14 cellular contexts compared by ENCODE assay signal in the genomic region with DNA sequence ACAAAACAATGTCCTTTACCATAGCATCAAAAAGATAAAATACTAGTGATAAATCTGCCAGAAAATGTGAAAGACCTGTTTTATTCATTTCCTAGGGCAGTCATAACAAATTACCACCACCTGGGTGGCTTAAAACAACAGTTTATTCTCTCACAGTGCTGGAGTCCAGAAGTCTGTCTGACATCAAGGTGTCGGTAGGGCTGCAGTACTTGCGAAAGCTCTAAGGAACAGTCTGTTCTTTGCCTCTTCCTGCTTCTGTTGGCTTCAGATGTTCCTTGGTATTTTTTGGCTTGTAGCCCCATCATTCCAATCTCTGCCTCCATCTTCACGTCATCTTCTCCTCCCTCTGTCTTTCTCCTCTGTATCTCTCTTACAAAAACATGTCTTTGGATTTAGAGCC. TPM values are rescaled to one million over a fixed set of nuclear protein-coding genes. Genes with fewer than 3 reads are reported as not detected.
DNase-seq lines count a peak whose midpoint lies in the region; ATAC-seq and TF ChIP-seq lines count a peak whose summit lies in the region.
"Had no signal": no experiment of that assay in that cellular context is flagged by ENCODE, and none has a peak within 500 bp of the region (broad histone marks: within the 10 kb centered on the region; RNA-seq: fewer than 3 reads in every experiment).

No MANE protein-coding gene starts in this region.

- H3K27me3 Mint-ChIP-seq in stimulated activated naive B cell treated with anti-CD40 and anti-IgM and Interleukin-4, amounts not matched to agents 10 μg/mL and 1 μg/mL and 100 μg/mL, for 72 hours = no peaks in the 10 kb centered on the region

- H3K9me3 Mint-ChIP-seq in stimulated activated naive B cell treated with anti-CD40 and anti-IgM and Interleukin-4, amounts not matched to agents 10 μg/mL and 1 μg/mL and 100 μg/mL, for 72 hours = peaks cover 3% of the 10 kb centered on the region in 2 donors

- no peak overlapping the region for H3K4me3 Mint-ChIP-seq in stimulated activated naive B cell treated with anti-CD40 and anti-IgM and Interleukin-4, amounts not matched to agents 10 μg/mL and 1 μg/mL and 100 μg/mL, for 72 hours

- peaks cover 0 to 2% of the 10 kb centered on the region in 2 donors for H3K4me1 Mint-ChIP-seq in stimulated activated naive B cell treated with anti-CD40 and anti-IgM and Interleukin-4, amounts not matched to agents 10 μg/mL and 1 μg/mL and 100 μg/mL, for 72 hours

- peak overlapping the region; percentile 70 to 82 (median 76) for H3K27ac ChIP-seq in gastrocnemius medialis
- H3K27ac ChIP-seq: HL-60 had no signal

- no peak overlapping the region for H3K4me3 ChIP-seq in gastrocnemius medialis

- no peaks in the 10 kb centered on the region for H3K27me3 ChIP-seq in gastrocnemius medialis

- ATAC-seq in left ventricle myocardium superior = peak; percentile 76
- peak; percentile 82 to 87 for ATAC-seq in gastrocnemius medialis
- no peak for ATAC-seq in stimulated activated naive B cell treated with anti-CD40 and anti-IgM and Interleukin-4, amounts not matched to agents 10 μg/mL and 1 μg/mL and 100 μg/mL, for 72 hours (replicated peaks)
- ATAC-seq: HCT116, Panc1 had no signal

- TF ChIP-seq POLR2A in gastrocnemius medialis (IDR thresholded peaks at IDR 0.05) = no peak

- TF ChIP-seq CTCF in gastrocnemius medialis (IDR thresholded peaks at IDR 0.05 in 4 of 5, conservative IDR thresholded peaks at IDR 0.05 in 1 of 5) = no peak
- no peak for TF ChIP-seq CTCF in GM20000 (IDR thresholded peaks at IDR 0.05; ENCODE audit: extremely low read depth, missing control alignments)

- DNase-seq in EL = peak; percentile 73
- peak; percentile 90 for DNase-seq in brain pericyte (ENCODE audit: low read depth, low spot score)
- DNase-seq in left ventricle myocardium superior = no peak
- peak; percentile 42 to 72 for DNase-seq in gastrocnemius medialis
- no peak for DNase-seq in GM20000 (ENCODE audit: low spot score)
- DNase-seq in posterior vena cava (ENCODE audit: low spot score) = no peak
- DNase-seq in midbrain (lab: John Stamatoyannopoulos, UW) = no peak
- DNase-seq in stimulated activated naive B cell treated with anti-CD40 and anti-IgM and Interleukin-4, amounts not matched to agents 10 μg/mL and 1 μg/mL and 100 μg/mL, for 72 hours = no peak
- DNase-seq: activated effector memory CD4-positive, alpha-beta T cell treated with anti-CD3 and anti-CD28 coated beads, Interleukin-2, amount 50 U/mL, for 16 hours; Caco-2; NCI-H146 had no signal

- no peaks in the 10 kb centered on the region for H3K9me3 ChIP-seq in gastrocnemius medialis
- H3K9me3 ChIP-seq: Caco-2 had no signal

- peaks cover 25 to 42% of the 10 kb centered on the region in 2 donors for H3K4me1 ChIP-seq in gastrocnemius medialis
- H3K4me1 ChIP-seq: Caco-2 had no signal

- H3K36me3 ChIP-seq in gastrocnemius medialis = no peaks in the 10 kb centered on the region

- in situ Hi-C loops in gastrocnemius medialis (cut with MboI; ENCODE audit: low sequenced_read_pairs in 4 of 4) = no loop called here

- H3K27ac Mint-ChIP-seq in stimulated activated naive B cell treated with anti-CD40 and anti-IgM and Interleukin-4, amounts not matched to agents 10 μg/mL and 1 μg/mL and 100 μg/mL, for 72 hours = no peak overlapping the region

- intact Hi-C loops in left ventricle myocardium superior (cut with micrococcal nuclease) = no loop called here
- intact Hi-C loops in gastrocnemius medialis (cut with DNase I; ENCODE audit: low total_unique reads) = loop anchor here (10.0 kb wide), 1 partner anchor 80 kb away; no protein-coding TSS in a partner anchor
- intact Hi-C loops in posterior vena cava (cut with DNase I) = no loop called here

- H3K36me3 Mint-ChIP-seq in stimulated activated naive B cell treated with anti-CD40 and anti-IgM and Interleukin-4, amounts not matched to agents 10 μg/mL and 1 μg/mL and 100 μg/mL, for 72 hours = peaks cover 0 to 4% of the 10 kb centered on the region in 2 donors

RNA-seq across cellular contexts. Expression of a gene that starts 51.0 kb away (rescaled TPM):
- total RNA-seq in left ventricle myocardium superior = 8.3 TPM
- 10 to 100 TPM in 2 of 4 donors, 1 to 10 TPM in 2; 4.3 to 11.4 (median 10.2) TPM for total RNA-seq in gastrocnemius medialis
- 10 to 100 TPM; 11.6 to 13.7 TPM for total RNA-seq in posterior vena cava

Comparison
In these comparisons a context has a peak if more than half of its experiments do, and no peak if none do; other contexts are left out.
1. DNase-seq: peak in EL (single experiment), brain pericyte (single experiment) and gastrocnemius medialis (2 of 2); none in left ventricle myocardium superior (single experiment), GM20000 (single experiment), posterior vena cava (single experiment), midbrain (single experiment) and stimulated activated naive B cell treated with anti-CD40 and anti-IgM and Interleukin-4, amounts not matched to agents 10 μg/mL and 1 μg/mL and 100 μg/mL, for 72 hours (single experiment).
2. ATAC-seq: peak in left ventricle myocardium superior (single experiment) and gastrocnemius medialis (2 of 2); none in stimulated activated naive B cell treated with anti-CD40 and anti-IgM and Interleukin-4, amounts not matched to agents 10 μg/mL and 1 μg/mL and 100 μg/mL, for 72 hours (0 of 2).